ENCODE assay signal across 10 cellular contexts in genomic region chr10:21509391-21510217, GRCh38. TPM values are rescaled to one million over a fixed set of nuclear protein-coding genes. Genes with fewer than 3 reads are reported as not detected.
A peak's percentile ranks its signal among the peaks of the same experiment; 100 is the strongest.
DNase-seq lines count a peak whose midpoint lies in the region; ATAC-seq and TF ChIP-seq lines count a peak whose summit lies in the region.
"Had no signal": no experiment of that assay in that cellular context is flagged by ENCODE, and none has a peak within 500 bp of the region (broad histone marks: within the 10 kb centered on the region; RNA-seq: fewer than 3 reads in every experiment).

No MANE protein-coding gene starts in this region.

- WGBS in H9 (ENCODE audit: extremely low coverage, insufficient read length, low lambda C conversion rate), result no CpG with 5 or more reads among the region's 55 CpGs
- WGBS in endodermal cell (ENCODE audit: insufficient coverage in 1 of 2, insufficient read length in 1 of 2), 2 experiments, result 7 to 14% methylated on average over 16 to 55 of the region's 55 CpGs

- H3K4me3 ChIP-seq in endodermal cell (ENCODE audit: low read length), result peak overlapping the region; percentile 92
- H3K4me3 ChIP-seq in left lung, result peak overlapping the region; percentile 27 to 30
- H3K4me3 ChIP-seq in skin epidermis, result peak overlapping the region; percentile 7 to 49 (median 29)

- H2BK20ac ChIP-seq in H9 (ENCODE audit: low read depth, low read length, poor library complexity, severe bottlenecking), result no peak overlapping the region

- H2AFZ ChIP-seq in H9 (ENCODE audit: low read length), result no peak overlapping the region

- peak overlapping the region; percentile 88 for H3K4ac ChIP-seq in H9 (ENCODE audit: low read depth, low read length)

- peak overlapping the region; percentile 12 for H3K56ac ChIP-seq in H9 (ENCODE audit: insufficient read length, low read depth, low read length)

- peaks cover 9% of the 10 kb centered on the region; the same call in 1 of the 2 replicates for H3K4me1 ChIP-seq in H9 (ENCODE audit: insufficient read depth, low read length)
- peaks cover 11% of the 10 kb centered on the region for H3K4me1 ChIP-seq in endodermal cell (ENCODE audit: control insufficient read depth, insufficient read depth, low read length)
- peaks cover 4 to 10% of the 10 kb centered on the region in 2 donors for H3K4me1 ChIP-seq in left lung

- intact Hi-C loops in left lung (cut with DNase I), result no loop called here
- intact Hi-C loops in natural killer cell (cut with micrococcal nuclease), result no loop called here

- peak overlapping the region; percentile 84 for H4K8ac ChIP-seq in H9 (replicated peaks; ENCODE audit: insufficient read length, low read depth, low read length)

- peak overlapping the region; percentile 60 to 81 for H3K4me3 Mint-ChIP-seq in H9
- H3K4me3 Mint-ChIP-seq in endodermal cell, result peak overlapping the region; percentile 82
- H3K4me3 Mint-ChIP-seq in natural killer cell, result no peak overlapping the region

- peak overlapping the region; percentile 85 for H3K4me2 ChIP-seq in H9 (ENCODE audit: insufficient read depth, insufficient read length, low read length)

- no peak overlapping the region for H3T11ph ChIP-seq in H9 (ENCODE audit: low read length)

- H3K79me2 ChIP-seq in H9 (ENCODE audit: insufficient read depth, low read length), result no peaks in the 10 kb centered on the region

- H3K14ac ChIP-seq in H9 (ENCODE audit: insufficient read depth, low read length), result peak overlapping the region; percentile 98

- ATAC-seq in left lung, result no peak
- no peak for ATAC-seq in natural killer cell

- TF ChIP-seq CTCF in H9 (conservative IDR thresholded peaks at IDR 0.05), result no peak
- no peak for TF ChIP-seq CTCF in endodermal cell (conservative IDR thresholded peaks at IDR 0.05)
- no peak for TF ChIP-seq CTCF in left lung (IDR thresholded peaks at IDR 0.05)
- no peak for TF ChIP-seq CTCF in natural killer cell (IDR thresholded peaks at IDR 0.05)

- H3K18ac ChIP-seq in H9 (ENCODE audit: insufficient read length, low read depth, low read length), result peak overlapping the region; percentile 97

- peak overlapping the region; percentile 86 for H4K5ac ChIP-seq in H9 (ENCODE audit: insufficient read length, low read depth, low read length)

- H3K36me3 Mint-ChIP-seq in H9 (ENCODE audit: insufficient read depth in 1 of 3, low read depth in 3 of 3) (no peaks in the 10 kb centered on the region), endodermal cell (ENCODE audit: low read depth) (no peaks in the 10 kb centered on the region), natural killer cell (no peaks in the 10 kb centered on the region)

- H3K9me3 Mint-ChIP-seq in H9 (no peaks in the 10 kb centered on the region; a peak in 2 of 5 replicates), endodermal cell (no peaks in the 10 kb centered on the region), natural killer cell (no peaks in the 10 kb centered on the region)

- H3K36me3 ChIP-seq in endodermal cell (ENCODE audit: control insufficient read depth, insufficient read depth, low read length), result no peaks in the 10 kb centered on the region
- no peaks in the 10 kb centered on the region for H3K36me3 ChIP-seq in left lung

- H4K20me1 ChIP-seq in H9 (ENCODE audit: control insufficient read depth, insufficient read depth, insufficient read length), result no peaks in the 10 kb centered on the region

- H3K9ac ChIP-seq in H9 (ENCODE audit: extremely low read depth, insufficient read length, low read length) (peak overlapping the region; percentile 86), endodermal cell (ENCODE audit: extremely low read depth, low read length, poor library complexity, severe bottlenecking) (peak overlapping the region; percentile 88)

- peak overlapping the region; percentile 96 for H2BK120ac ChIP-seq in H9 (ENCODE audit: low read depth, low read length, poor library complexity, severe bottlenecking)

- no peak overlapping the region for H2BK5ac ChIP-seq in H9 (ENCODE audit: insufficient read length, low read length)

- peak overlapping the region; percentile 93 for H4K91ac ChIP-seq in H9 (ENCODE audit: insufficient read length, low read depth, low read length)

- no peak overlapping the region for H3K23ac ChIP-seq in H9 (ENCODE audit: insufficient read length, low read depth, low read length)

- H3K27ac Mint-ChIP-seq in H9 (peak overlapping the region; percentile 74 to 99 (median 91)), endodermal cell (peak overlapping the region; percentile 97), natural killer cell (no peak overlapping the region)

- H2AK5ac ChIP-seq in H9 (ENCODE audit: insufficient read length, low read length), result peak overlapping the region; percentile 89

- no peak overlapping the region for H3K27ac ChIP-seq in H9 (ENCODE audit: insufficient read length, low read depth, low read length)
- H3K27ac ChIP-seq in endodermal cell (ENCODE audit: low read depth, low read length), result peak overlapping the region; percentile 96
- no peak overlapping the region for H3K27ac ChIP-seq in left lung
- peak overlapping the region in 16 of 21 experiments; percentile 15 to 81 (median 65) for H3K27ac ChIP-seq in skin epidermis

- DNase-seq in H9, result no peak
- DNase-seq in endodermal cell, result peak; percentile 85
- DNase-seq in left lung, result peak in 1 of 2 donors; percentile 67
- no peak for DNase-seq in NCI-H1105 (lab: John Stamatoyannopoulos, UW)
- no peak for DNase-seq in natural killer cell
- no peak for DNase-seq in GM03348 (ENCODE audit: low spot score)
- DNase-seq in NCI-H2171 (lab: John Stamatoyannopoulos, UW), result no peak
- DNase-seq: activated effector memory CD4-positive, alpha-beta T cell treated with anti-CD3 and anti-CD28 coated beads, Interleukin-2, amount 50 U/mL, for 16 hours; Calu3 had no signal

- H3K79me1 ChIP-seq in H9 (ENCODE audit: insufficient read depth, low read depth, low read length, poor library complexity, severe bottlenecking), result no peaks in the 10 kb centered on the region

- H2BK15ac ChIP-seq in H9 (ENCODE audit: low read depth, low read length), result no peak overlapping the region

- peaks cover 18% of the 10 kb centered on the region; the same call in 1 of the 2 replicates for H3K27me3 ChIP-seq in H9 (ENCODE audit: insufficient read depth, low read length)
- H3K27me3 ChIP-seq in endodermal cell (ENCODE audit: control insufficient read depth, insufficient read depth, low read length, poor library complexity, severe bottlenecking), result no peaks in the 10 kb centered on the region
- H3K27me3 ChIP-seq in left lung, result peaks cover 0 to 46% of the 10 kb centered on the region in 2 donors

- peaks cover 37% of the 10 kb centered on the region for H3K23me2 ChIP-seq in H9 (ENCODE audit: insufficient read length, low read depth, low read length, poor library complexity, severe bottlenecking)

- H2BK12ac ChIP-seq in H9 (ENCODE audit: insufficient read length, low read depth, low read length), result peak overlapping the region; percentile 99

- H3K9me3 ChIP-seq in H9 (ENCODE audit: control insufficient read depth, low read depth, low read length), result no peaks in the 10 kb centered on the region
- H3K9me3 ChIP-seq in endodermal cell (ENCODE audit: control insufficient read depth, low read length), result no peaks in the 10 kb centered on the region
- no peaks in the 10 kb centered on the region for H3K9me3 ChIP-seq in left lung

- H3K27me3 Mint-ChIP-seq in H9 (ENCODE audit: low read depth) (peaks cover 28% of the 10 kb centered on the region), endodermal cell (ENCODE audit: insufficient read depth) (peaks cover 3% of the 10 kb centered on the region), natural killer cell (ENCODE audit: low read depth in 2 of 2) (peaks cover 48 to 78% of the 10 kb centered on the region in 2 donors)

- H3K4me1 Mint-ChIP-seq in H9 (peaks cover 77 to 78% of the 10 kb centered on the region in 2 experiments), endodermal cell (peaks cover 75% of the 10 kb centered on the region), natural killer cell (no peaks in the 10 kb centered on the region)

RNA-seq across cellular contexts. Expression of gene SKIDA1, which starts 15.9 kb away (rescaled TPM):
- total RNA-seq in H9 (2021), result 5.4 and 5.9 TPM in 2 replicates
- total RNA-seq in endodermal cell, result 10 to 100 TPM in 1 of 2 donors, 1 to 10 TPM in 1; 6.4 to 12.0 TPM
- 33.0 TPM for polyA plus RNA-seq in endodermal cell (2013, experiment 1 of 2)
- polyA plus RNA-seq in endodermal cell (2013, experiment 2 of 2), result 33.2 TPM
- total RNA-seq in left lung, result 1 to 10 TPM; 1.2 to 1.9 TPM
- not detected for total RNA-seq in natural killer cell

RNA-seq across cellular contexts. Expression of gene MLLT10, which starts 24.4 kb away (rescaled TPM):
- 72.3 and 75.9 TPM in 2 replicates for total RNA-seq in H9 (2021)
- 10 to 100 TPM; 55.8 to 62.9 TPM for total RNA-seq in endodermal cell
- 48.0 TPM for polyA plus RNA-seq in endodermal cell (2013, experiment 1 of 2)
- 47.7 TPM for polyA plus RNA-seq in endodermal cell (2013, experiment 2 of 2)
- total RNA-seq in left lung, result 10 to 100 TPM; 39.9 to 43.2 TPM
- total RNA-seq in natural killer cell, result 10 to 100 TPM; 40.4 to 65.2 (median 60.0) TPM

Comparison
In these comparisons a context has a peak if more than half of its experiments do, and no peak if none do; other contexts are left out.
1. H3K27ac ChIP-seq: peak in endodermal cell (single experiment) and skin epidermis (16 of 21); none in H9 (single experiment) and left lung (0 of 2).
2. H3K27ac Mint-ChIP-seq: peak in H9 (3 of 3) and endodermal cell (single experiment); none in natural killer cell (0 of 2).
3. H3K4me3 ChIP-seq: peak in every context shown above with its lines; median percentile 92 in endodermal cell; 29 in skin epidermis; 28 in left lung.